Comparison of ENCODE assay signal across 14 cellular contexts in the genomic region with DNA sequence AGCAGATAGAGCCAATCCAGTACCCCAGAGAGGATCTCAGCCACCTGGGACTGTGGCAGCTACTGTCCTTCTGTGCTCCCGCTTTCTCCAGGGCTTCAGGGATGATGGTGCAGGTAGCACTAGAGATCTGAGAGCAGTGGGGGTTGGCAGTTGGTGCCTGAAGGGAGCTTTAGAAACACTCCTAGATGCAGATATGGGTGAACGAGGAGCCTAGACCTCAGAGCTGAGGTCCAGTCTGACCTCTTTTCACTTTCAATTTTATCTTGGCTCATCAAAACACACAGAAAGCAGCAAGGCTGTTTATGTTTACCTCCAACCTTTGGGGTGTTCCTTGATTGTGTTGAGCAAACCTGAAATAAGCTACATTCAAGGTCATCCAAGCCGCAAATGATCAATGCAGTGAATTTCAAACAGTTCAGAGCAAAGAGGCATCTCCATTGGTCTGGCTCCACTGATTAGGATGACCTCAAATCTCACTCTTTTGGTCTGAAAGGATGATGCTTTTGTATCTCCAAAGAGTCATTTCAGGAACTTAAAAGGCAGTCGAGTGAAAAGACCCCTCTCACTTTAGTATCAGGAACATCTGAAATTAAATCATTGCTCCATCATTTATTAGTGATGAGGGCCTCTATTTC. TPM values are rescaled to one million over a fixed set of nuclear protein-coding genes. Genes with fewer than 3 reads are reported as not detected.
DNase-seq lines count a peak whose midpoint lies in the region; ATAC-seq and TF ChIP-seq lines count a peak whose summit lies in the region.
"Had no signal": no experiment of that assay in that cellular context is flagged by ENCODE, and none has a peak within 500 bp of the region (broad histone marks: within the 10 kb centered on the region; RNA-seq: fewer than 3 reads in every experiment).

No MANE protein-coding gene starts in this region.

- H3K4me1 Mint-ChIP-seq in activated CD8-positive, alpha-beta T cell treated with anti-CD3 and anti-CD28 coated beads for 36 hours (ENCODE audit: low read depth), result peaks cover 57% of the 10 kb centered on the region

- POLR2A ChIA-PET in activated CD8-positive, alpha-beta T cell treated with anti-CD3 and anti-CD28 coated beads for 36 hours (lab: Charles Lee), result interaction anchor here (0.7 to 4.8 kb wide), 20 partner anchors 10 to 338 kb away, joined by 3 to 19 read pairs (median 4); a partner anchor contains a TSS

- no peak for DNase-seq in activated CD8-positive, alpha-beta T cell treated with anti-CD3 and anti-CD28 coated beads for 36 hours
- DNase-seq in anterior cingulate cortex (lab: John Stamatoyannopoulos, UW) (no peak), sciatic nerve (ENCODE audit: low spot score) (no peak)
- DNase-seq: DMS 273 treated with DMSO at 0.1 percent for 48 hours, left ventricle myocardium superior, NCI-H1436, OCI-M1, testis had no signal

- intact Hi-C loops in activated CD8-positive, alpha-beta T cell treated with anti-CD3 and anti-CD28 coated beads for 36 hours (cut with micrococcal nuclease), result no loop called here
- intact Hi-C loops in sciatic nerve (cut with DNase I), result no loop called here

- H3K9me3 Mint-ChIP-seq in activated CD8-positive, alpha-beta T cell treated with anti-CD3 and anti-CD28 coated beads for 36 hours, result no peaks in the 10 kb centered on the region

- CTCF ChIA-PET in activated CD8-positive, alpha-beta T cell treated with anti-CD3 and anti-CD28 coated beads for 36 hours (lab: Charles Lee), result interaction anchor here (1.1 to 12.4 kb wide), 11 partner anchors 9 to 156 kb away, joined by 3 to 186 read pairs (median 7); no protein-coding TSS in a partner anchor

- H3K4me3 ChIP-seq in skin epidermis, result peak overlapping the region; percentile 6 to 35 (median 26)
- H3K4me3 ChIP-seq: prostate gland, testis had no signal

- H3K36me3 Mint-ChIP-seq in activated CD8-positive, alpha-beta T cell treated with anti-CD3 and anti-CD28 coated beads for 36 hours (ENCODE audit: low read depth), result peaks cover 6% of the 10 kb centered on the region

- no peaks in the 10 kb centered on the region for H3K27me3 Mint-ChIP-seq in activated CD8-positive, alpha-beta T cell treated with anti-CD3 and anti-CD28 coated beads for 36 hours

- ATAC-seq in GM18498 (IDR thresholded peaks at IDR 0.05; ENCODE audit: unreplicated experiment) (peak; percentile 39), HG02588 (IDR thresholded peaks at IDR 0.05; ENCODE audit: unreplicated experiment) (peak; percentile 31), GM19452 (IDR thresholded peaks at IDR 0.05; ENCODE audit: unreplicated experiment) (no peak), sciatic nerve (no peak)
- ATAC-seq in activated CD8-positive, alpha-beta T cell treated with anti-CD3 and anti-CD28 coated beads for 36 hours, result peak; percentile 7
- ATAC-seq: left ventricle myocardium superior had no signal

- H3K4me3 Mint-ChIP-seq in activated CD8-positive, alpha-beta T cell treated with anti-CD3 and anti-CD28 coated beads for 36 hours, result peak overlapping the region; percentile 87

- TF ChIP-seq CTCF in activated CD8-positive, alpha-beta T cell treated with anti-CD3 and anti-CD28 coated beads for 36 hours (IDR thresholded peaks at IDR 0.05), result no peak

- H3K27ac Mint-ChIP-seq in activated CD8-positive, alpha-beta T cell treated with anti-CD3 and anti-CD28 coated beads for 36 hours, result peak overlapping the region; percentile 95

- H3K27ac ChIP-seq in skin epidermis, result peak overlapping the region in 9 of 21 experiments; percentile 49 to 90 (median 67)
- H3K27ac ChIP-seq: prostate gland, testis had no signal

RNA-seq across cellular contexts. Expression of a gene that starts 1.3 kb away (rescaled TPM):
- 10 to 100 TPM; 19.1 to 19.5 TPM for total RNA-seq in activated CD8-positive, alpha-beta T cell treated with anti-CD3 and anti-CD28 coated beads for 36 hours
- total RNA-seq in sciatic nerve, result 1.2 TPM
- total RNA-seq: dermis microvascular lymphatic vessel endothelial cell, left ventricle myocardium superior had no signal

RNA-seq across cellular contexts. Expression of a gene that starts 58.2 kb away (rescaled TPM):
- 10 to 100 TPM; 90.0 to 93.5 TPM for total RNA-seq in activated CD8-positive, alpha-beta T cell treated with anti-CD3 and anti-CD28 coated beads for 36 hours
- 1.6 TPM for total RNA-seq in sciatic nerve
- total RNA-seq: dermis microvascular lymphatic vessel endothelial cell had no signal

Comparison
In these comparisons a context has a peak if more than half of its experiments do, and no peak if none do; other contexts are left out.
1. ATAC-seq: peak in GM18498 (single experiment), HG02588 (single experiment) and activated CD8-positive, alpha-beta T cell treated with anti-CD3 and anti-CD28 coated beads for 36 hours (single experiment); none in GM19452 (single experiment) and sciatic nerve (single experiment).
2. RNA of a gene that starts 58.2 kb away (total RNA-seq): 90.0 to 93.5 TPM in activated CD8-positive, alpha-beta T cell treated with anti-CD3 and anti-CD28 coated beads for 36 hours; 1.6 TPM in sciatic nerve (single experiment); every median in the first group is over 10 times any median in the second.